ENCODE assay signal across 22 cellular contexts in the genomic region with DNA sequence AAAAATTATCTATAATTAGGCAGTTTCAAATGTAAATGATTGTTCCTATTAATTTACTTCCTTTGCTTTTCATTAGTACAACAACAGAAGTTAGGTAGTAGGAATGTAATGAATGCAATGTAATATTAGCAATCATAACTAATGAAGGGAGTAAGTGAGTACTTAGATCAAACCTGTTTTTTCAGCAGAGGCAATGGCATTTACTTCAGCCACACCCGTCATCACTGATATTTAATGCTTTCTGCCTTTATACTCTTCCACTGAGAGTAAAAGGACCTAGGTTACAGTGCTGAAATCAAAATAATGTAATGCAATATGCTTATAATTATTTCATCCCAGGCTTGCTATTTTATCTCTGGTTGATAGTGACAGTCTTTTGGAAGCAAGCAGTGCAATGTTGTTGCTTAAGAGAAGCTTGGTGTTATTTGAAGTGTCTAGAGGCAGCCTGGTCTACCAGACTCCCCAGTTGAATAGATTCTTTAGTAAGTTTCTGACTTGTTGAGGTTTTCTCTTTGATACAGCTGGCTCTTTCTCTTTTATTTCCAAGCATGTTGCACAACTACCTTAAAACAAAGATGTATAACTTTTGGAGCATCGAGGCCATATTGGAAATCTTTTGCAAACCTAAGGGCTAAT.
"Had no signal": no experiment of that assay in that cellular context is flagged by ENCODE, and none has a peak within 500 bp of the region (broad histone marks: within the 10 kb centered on the region; RNA-seq: fewer than 3 reads in every experiment).

No MANE protein-coding gene starts in this region.

- H3K27me3 ChIP-seq: ascending aorta, body of pancreas, MG63 had no signal

- H3K27ac ChIP-seq: ascending aorta, body of pancreas, VCaP had no signal

- DNase-seq: activated CD4-positive, alpha-beta memory T cell treated with anti-CD3 and anti-CD28 coated beads for 36 hours; activated CD4-positive, alpha-beta T cell treated with anti-CD3 and anti-CD28 coated beads, Interleukin-2, amount 10 ng/mL, durations not matched to agents 7 days and 5 days; activated CD4-positive, CD25-positive, alpha-beta regulatory T cell; activated CD8-positive, alpha-beta memory T cell treated with anti-CD3 and anti-CD28 coated beads for 24 hours; activated effector memory CD4-positive, alpha-beta T cell treated with anti-CD3 and anti-CD28 coated beads, Interleukin-2, amount 50 U/mL, for 16 hours; activated naive CD4-positive, alpha-beta T cell treated with Interleukin-2 at 50 U/mL for 16 hours; activated naive CD8-positive, alpha-beta T cell treated with anti-CD3 and anti-CD28 coated beads, Interleukin-2, amount 50 U/mL, for 24 hours; activated T-cell treated with anti-CD3 and anti-CD28 coated beads, Interleukin-2, amount 50 U/mL, for 4 hours; amniotic stem cell; body of pancreas; MG63; MV-4-11; NCI-H1092 treated with DMSO at 0.1 percent for 48 hours; NCI-H1436; NCI-H1694 treated with DMSO at 0.1 percent for 48 hours; NCI-H2029 treated with DMSO at 0.1 percent for 48 hours; NCI-H446; NCI-H524; SK-N-SH had no signal

- H3K36me3 ChIP-seq: ascending aorta, MG63 had no signal

- H3K9me3 ChIP-seq: ascending aorta, body of pancreas, SK-N-SH had no signal

- H3K4me1 ChIP-seq: ascending aorta, body of pancreas had no signal

- ATAC-seq: activated naive CD4-positive, alpha-beta T cell treated with anti-CD3 and anti-CD28 coated beads, Interleukin-2, amount 50 U/mL, for 72 hours; activated naive CD8-positive, alpha-beta T cell treated with anti-CD3 and anti-CD28 coated beads, Interleukin-2, amount 50 U/mL, for 24 hours; activated T-cell treated with anti-CD3 and anti-CD28 coated beads, Interleukin-2, amount 50 U/mL, for 4 hours; body of pancreas had no signal

- H3K4me3 ChIP-seq: ascending aorta, body of pancreas, MG63 had no signal
